1 cellular context compared by ENCODE assay signal in the genomic region with DNA sequence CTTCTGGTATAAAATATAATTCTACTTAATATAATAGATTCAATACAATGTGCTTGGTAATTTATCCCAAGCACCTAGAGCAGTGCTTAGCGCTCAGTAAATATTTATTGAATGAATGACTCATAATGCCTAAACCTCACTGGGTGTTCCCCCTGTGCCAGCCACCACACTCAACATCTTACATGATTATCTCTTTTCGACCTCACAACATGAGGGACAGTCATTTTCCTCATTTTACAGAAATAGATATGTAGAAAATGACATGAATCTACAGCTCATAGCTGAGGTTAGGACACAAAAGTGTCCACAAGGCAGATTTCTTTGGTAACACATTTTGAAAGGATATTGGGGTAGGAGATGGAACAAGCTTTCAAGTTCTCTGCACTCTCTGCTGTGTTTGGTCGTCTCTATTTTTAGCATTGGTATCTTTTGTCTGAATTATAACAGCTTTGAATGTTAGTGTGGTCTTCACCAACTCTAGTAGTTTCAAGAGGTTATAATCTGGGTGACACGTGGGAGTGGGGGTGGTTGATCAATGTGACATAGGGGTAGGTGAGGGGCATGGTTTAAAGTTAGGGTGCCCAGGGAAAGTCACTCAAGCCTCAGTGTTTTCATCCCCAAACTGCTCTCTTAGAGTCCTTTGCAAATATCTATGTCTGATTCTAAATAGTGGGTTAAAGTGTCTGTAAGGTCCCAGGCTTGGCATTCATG.
TF ChIP-seq lines count a peak whose summit lies in the region.

No MANE protein-coding gene starts in this region.

TF ChIP-seq in GM12878, 131 proteins besides CTCF, POLR2A, EP300 and RAD21 (continued from another document and continues in another):
- TF ChIP-seq, protein P1, sequence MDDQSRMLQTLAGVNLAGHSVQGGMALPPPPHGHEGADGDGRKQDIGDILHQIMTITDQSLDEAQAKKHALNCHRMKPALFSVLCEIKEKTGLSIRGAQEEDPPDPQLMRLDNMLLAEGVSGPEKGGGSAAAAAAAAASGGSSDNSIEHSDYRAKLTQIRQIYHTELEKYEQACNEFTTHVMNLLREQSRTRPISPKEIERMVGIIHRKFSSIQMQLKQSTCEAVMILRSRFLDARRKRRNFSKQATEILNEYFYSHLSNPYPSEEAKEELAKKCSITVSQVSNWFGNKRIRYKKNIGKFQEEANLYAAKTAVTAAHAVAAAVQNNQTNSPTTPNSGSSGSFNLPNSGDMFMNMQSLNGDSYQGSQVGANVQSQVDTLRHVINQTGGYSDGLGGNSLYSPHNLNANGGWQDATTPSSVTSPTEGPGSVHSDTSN (IDR thresholded peaks at IDR 0.05; ENCODE audit: insufficient replicate concordance, low read depth, low read length), result no peak
- TF ChIP-seq ATF2 (IDR thresholded peaks at IDR 0.05; ENCODE audit: low read length) (0 out of 2 replicates have a peak, but pooled peaks have one; percentile 26), BMI1 (IDR thresholded peaks at IDR 0.05; ENCODE audit: borderline replicate concordance) (no peak), TCF3 (IDR thresholded peaks at IDR 0.05; ENCODE audit: borderline replicate concordance, insufficient read depth, low read depth, low read length) (no peak), SREBF2 (IDR thresholded peaks at IDR 0.05; ENCODE audit: low read length) (no peak), GABPA (IDR thresholded peaks at IDR 0.05; ENCODE audit: low read depth) (no peak), RB1 (IDR thresholded peaks at IDR 0.05; ENCODE audit: borderline replicate concordance) (no peak), CHD2 (IDR thresholded peaks at IDR 0.05; ENCODE audit: borderline replicate concordance, low read depth, low read length) (no peak), ZNF592 (IDR thresholded peaks at IDR 0.05) (no peak), PAX8 (IDR thresholded peaks at IDR 0.05) (no peak), SUZ12 (IDR thresholded peaks at IDR 0.05; ENCODE audit: unreplicated experiment) (no peak), RBBP5 (conservative IDR thresholded peaks at IDR 0.05) (no peak), YY1 (IDR thresholded peaks at IDR 0.05; ENCODE audit: low read depth, low read length) (no peak), BHLHE40 (IDR thresholded peaks at IDR 0.05; ENCODE audit: borderline replicate concordance in 1 of 2, low read depth in 2 of 2, low read length in 1 of 2) (no peak), ZNF24 (IDR thresholded peaks at IDR 0.05) (peak; percentile 96), NFXL1 (IDR thresholded peaks at IDR 0.05; ENCODE audit: borderline replicate concordance) (no peak), RUNX3 (IDR thresholded peaks at IDR 0.05; ENCODE audit: low read length) (peak; percentile 77), MTA3 (IDR thresholded peaks at IDR 0.05; ENCODE audit: borderline replicate concordance, low read length) (no peak), HDAC2 (IDR thresholded peaks at IDR 0.05) (no peak), BACH1 (IDR thresholded peaks at IDR 0.05; ENCODE audit: borderline replicate concordance) (no peak), SMC3 (IDR thresholded peaks at IDR 0.05; ENCODE audit: borderline replicate concordance, low read length) (no peak), STAT3 (IDR thresholded peaks at IDR 0.05; ENCODE audit: low read depth, low read length) (no peak), SMAD5 (IDR thresholded peaks at IDR 0.05; ENCODE audit: low read depth) (no peak), SIN3A (IDR thresholded peaks at IDR 0.05; ENCODE audit: low read depth, low read length) (no peak), CEBPB (IDR thresholded peaks at IDR 0.05; ENCODE audit: borderline replicate concordance in 1 of 2, low read depth in 2 of 2, low read length in 2 of 2) (no peak), MYC (IDR thresholded peaks at IDR 0.05; ENCODE audit: insufficient read depth, insufficient read length, insufficient replicate concordance, low read length, severe bottlenecking) (no peak), NR2C2 (IDR thresholded peaks at IDR 0.05; ENCODE audit: borderline replicate concordance, control insufficient read depth, insufficient read length, low read depth) (no peak)
- TF ChIP-seq, protein P2, sequence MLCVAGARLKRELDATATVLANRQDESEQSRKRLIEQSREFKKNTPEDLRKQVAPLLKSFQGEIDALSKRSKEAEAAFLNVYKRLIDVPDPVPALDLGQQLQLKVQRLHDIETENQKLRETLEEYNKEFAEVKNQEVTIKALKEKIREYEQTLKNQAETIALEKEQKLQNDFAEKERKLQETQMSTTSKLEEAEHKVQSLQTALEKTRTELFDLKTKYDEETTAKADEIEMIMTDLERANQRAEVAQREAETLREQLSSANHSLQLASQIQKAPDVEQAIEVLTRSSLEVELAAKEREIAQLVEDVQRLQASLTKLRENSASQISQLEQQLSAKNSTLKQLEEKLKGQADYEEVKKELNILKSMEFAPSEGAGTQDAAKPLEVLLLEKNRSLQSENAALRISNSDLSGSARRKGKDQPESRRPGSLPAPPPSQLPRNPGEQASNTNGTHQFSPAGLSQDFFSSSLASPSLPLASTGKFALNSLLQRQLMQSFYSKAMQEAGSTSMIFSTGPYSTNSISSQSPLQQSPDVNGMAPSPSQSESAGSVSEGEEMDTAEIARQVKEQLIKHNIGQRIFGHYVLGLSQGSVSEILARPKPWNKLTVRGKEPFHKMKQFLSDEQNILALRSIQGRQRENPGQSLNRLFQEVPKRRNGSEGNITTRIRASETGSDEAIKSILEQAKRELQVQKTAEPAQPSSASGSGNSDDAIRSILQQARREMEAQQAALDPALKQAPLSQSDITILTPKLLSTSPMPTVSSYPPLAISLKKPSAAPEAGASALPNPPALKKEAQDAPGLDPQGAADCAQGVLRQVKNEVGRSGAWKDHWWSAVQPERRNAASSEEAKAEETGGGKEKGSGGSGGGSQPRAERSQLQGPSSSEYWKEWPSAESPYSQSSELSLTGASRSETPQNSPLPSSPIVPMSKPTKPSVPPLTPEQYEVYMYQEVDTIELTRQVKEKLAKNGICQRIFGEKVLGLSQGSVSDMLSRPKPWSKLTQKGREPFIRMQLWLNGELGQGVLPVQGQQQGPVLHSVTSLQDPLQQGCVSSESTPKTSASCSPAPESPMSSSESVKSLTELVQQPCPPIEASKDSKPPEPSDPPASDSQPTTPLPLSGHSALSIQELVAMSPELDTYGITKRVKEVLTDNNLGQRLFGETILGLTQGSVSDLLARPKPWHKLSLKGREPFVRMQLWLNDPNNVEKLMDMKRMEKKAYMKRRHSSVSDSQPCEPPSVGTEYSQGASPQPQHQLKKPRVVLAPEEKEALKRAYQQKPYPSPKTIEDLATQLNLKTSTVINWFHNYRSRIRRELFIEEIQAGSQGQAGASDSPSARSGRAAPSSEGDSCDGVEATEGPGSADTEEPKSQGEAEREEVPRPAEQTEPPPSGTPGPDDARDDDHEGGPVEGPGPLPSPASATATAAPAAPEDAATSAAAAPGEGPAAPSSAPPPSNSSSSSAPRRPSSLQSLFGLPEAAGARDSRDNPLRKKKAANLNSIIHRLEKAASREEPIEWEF (IDR thresholded peaks at IDR 0.05; ENCODE audit: insufficient replicate concordance, low read depth, low read length), result no peak
- TF ChIP-seq, protein P3, sequence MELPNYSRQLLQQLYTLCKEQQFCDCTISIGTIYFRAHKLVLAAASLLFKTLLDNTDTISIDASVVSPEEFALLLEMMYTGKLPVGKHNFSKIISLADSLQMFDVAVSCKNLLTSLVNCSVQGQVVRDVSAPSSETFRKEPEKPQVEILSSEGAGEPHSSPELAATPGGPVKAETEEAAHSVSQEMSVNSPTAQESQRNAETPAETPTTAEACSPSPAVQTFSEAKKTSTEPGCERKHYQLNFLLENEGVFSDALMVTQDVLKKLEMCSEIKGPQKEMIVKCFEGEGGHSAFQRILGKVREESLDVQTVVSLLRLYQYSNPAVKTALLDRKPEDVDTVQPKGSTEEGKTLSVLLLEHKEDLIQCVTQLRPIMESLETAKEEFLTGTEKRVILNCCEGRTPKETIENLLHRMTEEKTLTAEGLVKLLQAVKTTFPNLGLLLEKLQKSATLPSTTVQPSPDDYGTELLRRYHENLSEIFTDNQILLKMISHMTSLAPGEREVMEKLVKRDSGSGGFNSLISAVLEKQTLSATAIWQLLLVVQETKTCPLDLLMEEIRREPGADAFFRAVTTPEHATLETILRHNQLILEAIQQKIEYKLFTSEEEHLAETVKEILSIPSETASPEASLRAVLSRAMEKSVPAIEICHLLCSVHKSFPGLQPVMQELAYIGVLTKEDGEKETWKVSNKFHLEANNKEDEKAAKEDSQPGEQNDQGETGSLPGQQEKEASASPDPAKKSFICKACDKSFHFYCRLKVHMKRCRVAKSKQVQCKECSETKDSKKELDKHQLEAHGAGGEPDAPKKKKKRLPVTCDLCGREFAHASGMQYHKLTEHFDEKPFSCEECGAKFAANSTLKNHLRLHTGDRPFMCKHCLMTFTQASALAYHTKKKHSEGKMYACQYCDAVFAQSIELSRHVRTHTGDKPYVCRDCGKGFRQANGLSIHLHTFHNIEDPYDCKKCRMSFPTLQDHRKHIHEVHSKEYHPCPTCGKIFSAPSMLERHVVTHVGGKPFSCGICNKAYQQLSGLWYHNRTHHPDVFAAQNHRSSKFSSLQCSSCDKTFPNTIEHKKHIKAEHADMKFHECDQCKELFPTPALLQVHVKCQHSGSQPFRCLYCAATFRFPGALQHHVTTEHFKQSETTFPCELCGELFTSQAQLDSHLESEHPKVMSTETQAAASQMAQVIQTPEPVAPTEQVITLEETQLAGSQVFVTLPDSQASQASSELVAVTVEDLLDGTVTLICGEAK (IDR thresholded peaks at IDR 0.05; ENCODE audit: borderline replicate concordance), result no peak
- TF ChIP-seq, protein P4, sequence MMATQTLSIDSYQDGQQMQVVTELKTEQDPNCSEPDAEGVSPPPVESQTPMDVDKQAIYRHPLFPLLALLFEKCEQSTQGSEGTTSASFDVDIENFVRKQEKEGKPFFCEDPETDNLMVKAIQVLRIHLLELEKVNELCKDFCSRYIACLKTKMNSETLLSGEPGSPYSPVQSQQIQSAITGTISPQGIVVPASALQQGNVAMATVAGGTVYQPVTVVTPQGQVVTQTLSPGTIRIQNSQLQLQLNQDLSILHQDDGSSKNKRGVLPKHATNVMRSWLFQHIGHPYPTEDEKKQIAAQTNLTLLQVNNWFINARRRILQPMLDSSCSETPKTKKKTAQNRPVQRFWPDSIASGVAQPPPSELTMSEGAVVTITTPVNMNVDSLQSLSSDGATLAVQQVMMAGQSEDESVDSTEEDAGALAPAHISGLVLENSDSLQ (IDR thresholded peaks at IDR 0.05), result 0 out of 2 replicates have a peak, but pooled peaks have one; percentile 18
- TF ChIP-seq, protein P5, sequence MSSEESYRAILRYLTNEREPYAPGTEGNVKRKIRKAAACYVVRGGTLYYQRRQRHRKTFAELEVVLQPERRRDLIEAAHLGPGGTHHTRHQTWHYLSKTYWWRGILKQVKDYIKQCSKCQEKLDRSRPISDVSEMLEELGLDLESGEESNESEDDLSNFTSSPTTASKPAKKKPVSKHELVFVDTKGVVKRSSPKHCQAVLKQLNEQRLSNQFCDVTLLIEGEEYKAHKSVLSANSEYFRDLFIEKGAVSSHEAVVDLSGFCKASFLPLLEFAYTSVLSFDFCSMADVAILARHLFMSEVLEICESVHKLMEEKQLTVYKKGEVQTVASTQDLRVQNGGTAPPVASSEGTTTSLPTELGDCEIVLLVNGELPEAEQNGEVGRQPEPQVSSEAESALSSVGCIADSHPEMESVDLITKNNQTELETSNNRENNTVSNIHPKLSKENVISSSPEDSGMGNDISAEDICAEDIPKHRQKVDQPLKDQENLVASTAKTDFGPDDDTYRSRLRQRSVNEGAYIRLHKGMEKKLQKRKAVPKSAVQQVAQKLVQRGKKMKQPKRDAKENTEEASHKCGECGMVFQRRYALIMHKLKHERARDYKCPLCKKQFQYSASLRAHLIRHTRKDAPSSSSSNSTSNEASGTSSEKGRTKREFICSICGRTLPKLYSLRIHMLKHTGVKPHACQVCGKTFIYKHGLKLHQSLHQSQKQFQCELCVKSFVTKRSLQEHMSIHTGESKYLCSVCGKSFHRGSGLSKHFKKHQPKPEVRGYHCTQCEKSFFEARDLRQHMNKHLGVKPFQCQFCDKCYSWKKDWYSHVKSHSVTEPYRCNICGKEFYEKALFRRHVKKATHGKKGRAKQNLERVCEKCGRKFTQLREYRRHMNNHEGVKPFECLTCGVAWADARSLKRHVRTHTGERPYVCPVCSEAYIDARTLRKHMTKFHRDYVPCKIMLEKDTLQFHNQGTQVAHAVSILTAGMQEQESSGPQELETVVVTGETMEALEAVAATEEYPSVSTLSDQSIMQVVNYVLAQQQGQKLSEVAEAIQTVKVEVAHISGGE (CRISPR knock-in tag; IDR thresholded peaks at IDR 0.05), result no peak
- TF ChIP-seq, protein P6, sequence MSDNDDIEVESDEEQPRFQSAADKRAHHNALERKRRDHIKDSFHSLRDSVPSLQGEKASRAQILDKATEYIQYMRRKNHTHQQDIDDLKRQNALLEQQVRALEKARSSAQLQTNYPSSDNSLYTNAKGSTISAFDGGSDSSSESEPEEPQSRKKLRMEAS (IDR thresholded peaks at IDR 0.05; ENCODE audit: low read depth, low read length), result no peak
